1 cellular context compared by ENCODE assay signal in genomic region chr22:39230261-39231196, GRCh38.
A peak's percentile ranks its signal among the peaks of the same experiment; 100 is the strongest.
TF ChIP-seq lines count a peak whose summit lies in the region.

No MANE protein-coding gene starts in this region.

TF ChIP-seq in HepG2, 621 proteins besides CTCF, POLR2A, EP300 and RAD21 (continued from another document and continues in another):
- TF ChIP-seq YEATS2 (CRISPR knock-in tag; IDR thresholded peaks at IDR 0.05; ENCODE audit: borderline replicate concordance) (peak; percentile 48; the same call in 1 of the 2 replicates), ARID4A (CRISPR knock-in tag; IDR thresholded peaks at IDR 0.05; ENCODE audit: borderline replicate concordance) (peak; percentile 78; the same call in 1 of the 2 replicates), KDM3A (CRISPR knock-in tag; IDR thresholded peaks at IDR 0.05; ENCODE audit: low read depth) (peak; percentile 75), ZNF225 (CRISPR knock-in tag; IDR thresholded peaks at IDR 0.05) (peak; percentile 76; the same call in 1 of the 2 replicates), TCF7 (IDR thresholded peaks at IDR 0.05; ENCODE audit: low read depth) (peak; percentile 66), ZNF709 (CRISPR knock-in tag; IDR thresholded peaks at IDR 0.05) (0 out of 2 replicates have a peak, but pooled peaks have one; percentile 43), STAT6 (CRISPR knock-in tag; IDR thresholded peaks at IDR 0.05; ENCODE audit: borderline replicate concordance) (peak; percentile 74; the same call in 1 of the 2 replicates), THAP11 (CRISPR knock-in tag; IDR thresholded peaks at IDR 0.05) (peak; percentile 78), ZNF746 (CRISPR knock-in tag; IDR thresholded peaks at IDR 0.05) (peak; percentile 68; the same call in 1 of the 2 replicates), ZBTB7B (CRISPR knock-in tag; IDR thresholded peaks at IDR 0.05) (peak; percentile 95), KDM6A (CRISPR knock-in tag; IDR thresholded peaks at IDR 0.05; ENCODE audit: low read depth) (peak; percentile 65; the same call in 1 of the 2 replicates), ZNF230 (CRISPR knock-in tag; IDR thresholded peaks at IDR 0.05) (0 out of 2 replicates have a peak, but pooled peaks have one; percentile 45), KAT8 (CRISPR knock-in tag; IDR thresholded peaks at IDR 0.05) (peak; percentile 89), KLF6 (CRISPR knock-in tag; IDR thresholded peaks at IDR 0.05) (0 out of 2 replicates have a peak, but pooled peaks have one; percentile 41), ZBTB43 (CRISPR knock-in tag; conservative IDR thresholded peaks at IDR 0.05) (peak; percentile 84), ZMYM3 (CRISPR knock-in tag; IDR thresholded peaks at IDR 0.05) (peak; percentile 69), ZNF224 (CRISPR knock-in tag; IDR thresholded peaks at IDR 0.05) (0 out of 2 replicates have a peak, but pooled peaks have one; percentile 45), ETV6 (CRISPR knock-in tag; conservative IDR thresholded peaks at IDR 0.05) (peak; percentile 88), ARID5B (CRISPR knock-in tag; IDR thresholded peaks at IDR 0.05) (peak; percentile 95), PATZ1 (CRISPR knock-in tag; IDR thresholded peaks at IDR 0.05) (peak; percentile 99), ZNF891 (CRISPR knock-in tag; IDR thresholded peaks at IDR 0.05) (no peak), REST (IDR thresholded peaks at IDR 0.05; ENCODE audit: borderline replicate concordance in 1 of 2, low read depth in 1 of 2, low read length in 2 of 2) (0 out of 4 replicates have a peak, but pooled peaks of 1 of the 2 experiments have one; percentile 54), SIX1 (CRISPR knock-in tag; IDR thresholded peaks at IDR 0.05; ENCODE audit: borderline replicate concordance) (peak; percentile 57; the same call in 1 of the 2 replicates), CSRNP2 (CRISPR knock-in tag; conservative IDR thresholded peaks at IDR 0.05; ENCODE audit: low read depth) (no peak), ZFP36L2 (CRISPR knock-in tag; IDR thresholded peaks at IDR 0.05) (0 out of 2 replicates have a peak, but pooled peaks have one; percentile 51), ZNF281 (CRISPR knock-in tag; IDR thresholded peaks at IDR 0.05; ENCODE audit: borderline replicate concordance) (peak; percentile 71; the same call in 1 of the 2 replicates), DNMT3B (CRISPR knock-in tag; conservative IDR thresholded peaks at IDR 0.05) (no peak), ZBTB25 (CRISPR knock-in tag; IDR thresholded peaks at IDR 0.05) (peak; percentile 74; the same call in 1 of the 2 replicates), NFE2L2 (IDR thresholded peaks at IDR 0.05; ENCODE audit: low read length) (no peak)
